Comparison of ENCODE assay signal across 10 cellular contexts in the genomic region with DNA sequence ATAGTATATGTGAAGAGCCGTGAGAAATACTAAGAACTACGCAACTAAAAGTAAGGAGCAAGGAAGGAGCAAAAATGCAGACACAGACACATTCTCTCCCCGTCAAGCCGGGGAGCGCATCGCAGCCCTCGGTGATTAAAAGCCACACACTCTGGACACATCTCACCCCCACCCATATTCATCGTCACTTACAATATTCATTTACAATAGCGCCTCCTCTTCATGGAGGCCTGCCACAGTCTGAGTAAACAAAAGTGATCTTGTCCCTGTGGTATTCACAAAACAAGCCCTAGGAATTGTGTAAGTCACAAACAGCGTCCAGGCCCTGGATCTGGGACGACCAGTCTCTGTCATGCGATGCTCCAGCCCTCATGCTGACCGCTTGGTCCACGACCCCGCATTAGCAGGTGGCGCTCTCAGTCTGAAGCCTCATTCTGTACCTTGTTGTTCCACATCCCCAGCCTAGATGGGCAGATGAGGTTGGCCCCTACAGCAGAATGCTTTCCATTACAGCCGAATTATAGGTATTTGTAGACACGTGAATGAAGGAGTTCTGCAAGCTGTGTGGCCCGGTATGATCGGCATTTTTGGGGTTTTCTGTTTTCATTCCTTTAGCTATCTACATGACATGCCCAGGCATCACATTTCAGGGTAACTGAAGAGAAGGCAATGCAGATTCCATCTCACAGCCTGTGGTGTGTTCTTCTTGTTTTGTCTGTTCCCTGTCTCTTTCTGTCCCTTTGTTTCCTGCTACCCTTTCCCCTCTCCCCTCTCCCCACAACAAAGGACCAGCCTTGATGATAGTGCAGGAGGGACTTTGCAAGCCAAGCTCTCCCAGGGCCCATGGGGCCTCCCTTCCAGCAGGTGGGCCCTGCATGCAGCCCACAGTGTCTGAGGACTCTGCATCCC.
DNase-seq lines count a peak whose midpoint lies in the region; ATAC-seq and TF ChIP-seq lines count a peak whose summit lies in the region.
"Had no signal": no experiment of that assay in that cellular context is flagged by ENCODE, and none has a peak within 500 bp of the region (broad histone marks: within the 10 kb centered on the region; RNA-seq: fewer than 3 reads in every experiment).

No MANE protein-coding gene starts in this region.

- ATAC-seq in HG02610 (IDR thresholded peaks at IDR 0.05; ENCODE audit: unreplicated experiment) (no peak), HG02938 (IDR thresholded peaks at IDR 0.05; ENCODE audit: unreplicated experiment) (no peak)

- no peaks in the 10 kb centered on the region for H3K9me2 ChIP-seq in GM23248 (ENCODE audit: insufficient read depth)
- H3K9me2 ChIP-seq in hepatocyte (replicated peaks; ENCODE audit: insufficient read depth), result no peaks in the 10 kb centered on the region

- peak overlapping the region; percentile 89 for H3K4me2 ChIP-seq in GM23248 (ENCODE audit: unreplicated experiment)
- no peak overlapping the region for H3K4me2 ChIP-seq in hepatocyte

- H3K4me3 ChIP-seq in GM23248, result peak overlapping the region; percentile 65
- H3K4me3 ChIP-seq in hepatocyte, result no peak overlapping the region

- WGBS in GM23248 (ENCODE audit: low coverage in 1 of 2, low lambda C conversion rate in 2 of 2, missing lambda C conversion rate in 2 of 2), 2 experiments, result 5 to 9% methylated on average over 20 of the region's 20 CpGs
- 73% methylated on average over 20 of the region's 20 CpGs for WGBS in hepatocyte (ENCODE audit: low lambda C conversion rate, missing lambda C conversion rate)

- 0 out of 2 replicates have a peak, but pooled peaks cover 3% of the 10 kb centered on the region for H3K36me3 ChIP-seq in GM23248 (ENCODE audit: low read depth)
- no peaks in the 10 kb centered on the region for H3K36me3 ChIP-seq in hepatocyte (replicated peaks; ENCODE audit: insufficient read depth, low read depth)

- H3K27me3 ChIP-seq in GM23248 (replicated peaks; ENCODE audit: insufficient read depth) (no peaks in the 10 kb centered on the region), hepatocyte (no peaks in the 10 kb centered on the region)

- H3K9ac ChIP-seq in GM23248, result peak overlapping the region; percentile 86

- H3K4me1 ChIP-seq in GM23248 (ENCODE audit: insufficient read depth) (peaks cover 28% of the 10 kb centered on the region), hepatocyte (ENCODE audit: insufficient read depth) (peaks cover 10% of the 10 kb centered on the region)

- H3K27ac ChIP-seq in GM23248, result peak overlapping the region; percentile 96
- H3K27ac ChIP-seq in VCaP, result peak overlapping the region; percentile 11; the same call in 1 of the 2 replicates
- peak overlapping the region; percentile 41 for H3K27ac ChIP-seq in hepatocyte

- H4K20me1 ChIP-seq in GM23248 (ENCODE audit: insufficient read depth) (no peaks in the 10 kb centered on the region), hepatocyte (ENCODE audit: insufficient read depth, poor library complexity, severe bottlenecking) (no peaks in the 10 kb centered on the region)

- H3K9me3 ChIP-seq in GM23248 (ENCODE audit: low read depth), result no peaks in the 10 kb centered on the region
- no peaks in the 10 kb centered on the region for H3K9me3 ChIP-seq in hepatocyte (ENCODE audit: low read depth)

- DNase-seq in GM23248 (peak; percentile 94), hepatocyte (ENCODE audit: low spot score) (no peak), retina (peak; percentile 42), COR-L47 (lab: John Stamatoyannopoulos, UW) (no peak), A172 (ENCODE audit: low spot score) (no peak)
- DNase-seq: activated CD4-positive, alpha-beta memory T cell treated with anti-CD3 and anti-CD28 coated beads, Interleukin-2, amount 10 ng/mL, durations not matched to agents 7 days and 5 days; NCI-H2029 treated with DMSO at 0.1 percent for 48 hours had no signal

- H3F3A ChIP-seq in GM23248 (ENCODE audit: insufficient read depth), result peaks cover 31% of the 10 kb centered on the region

- in situ Hi-C loops in GM23248 (cut with MboI), result no loop called here

- no peaks in the 10 kb centered on the region for H3K79me2 ChIP-seq in GM23248 (ENCODE audit: insufficient read depth)
- H3K79me2 ChIP-seq in hepatocyte, result no peaks in the 10 kb centered on the region

- TF ChIP-seq CTCF in VCaP (conservative IDR thresholded peaks at IDR 0.05) (no peak), hepatocyte (IDR thresholded peaks at IDR 0.05; ENCODE audit: poor library complexity) (no peak)

- H2AFZ ChIP-seq in GM23248, result peak overlapping the region; percentile 63
- no peak overlapping the region for H2AFZ ChIP-seq in hepatocyte

Comparison
In these comparisons a context has a peak if more than half of its experiments do, and no peak if none do; other contexts are left out.
1. DNase-seq: peak in GM23248 (single experiment) and retina (single experiment); none in hepatocyte (single experiment), COR-L47 (single experiment) and A172 (single experiment).
2. H3K27ac ChIP-seq: peak in every context shown above with its lines; median percentile 96 in GM23248; 41 in hepatocyte; 11 in VCaP.